ENCODE assay signal across 19 cellular contexts in the genomic region with DNA sequence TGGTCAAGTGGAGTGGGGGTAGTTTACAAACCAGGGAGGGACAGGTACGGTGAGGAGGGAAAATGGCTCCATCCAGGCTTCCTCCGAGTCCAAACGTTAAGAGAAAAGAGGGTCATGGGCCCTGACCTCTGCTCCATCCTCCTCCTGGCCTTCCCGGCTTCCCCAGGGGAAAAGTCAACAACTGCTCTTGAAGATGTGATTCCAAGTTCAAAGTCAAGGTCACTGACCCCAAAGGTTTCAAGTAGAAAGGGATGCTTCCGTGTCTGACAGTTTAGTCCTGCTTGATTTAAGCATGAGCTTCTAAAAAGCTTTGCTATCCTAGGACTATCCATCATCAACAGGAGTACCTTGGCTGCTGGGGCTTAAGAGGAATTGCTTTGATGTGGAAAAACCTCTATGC. TPM values are rescaled to one million over a fixed set of nuclear protein-coding genes. Genes with fewer than 3 reads are reported as not detected.
DNase-seq lines count a peak whose midpoint lies in the region; ATAC-seq lines count a peak whose summit lies in the region.
"Had no signal": no experiment of that assay in that cellular context is flagged by ENCODE, and none has a peak within 500 bp of the region (broad histone marks: within the 10 kb centered on the region; RNA-seq: fewer than 3 reads in every experiment).

No MANE protein-coding gene starts in this region.

- peaks cover 16 to 97% (median 68%) of the 10 kb centered on the region in 4 donors for H3K4me1 Mint-ChIP-seq in CD4-positive, CD25-positive, alpha-beta regulatory T cell
- peaks cover 84% of the 10 kb centered on the region for H3K4me1 Mint-ChIP-seq in activated naive CD8-positive, alpha-beta T cell treated with anti-CD3 and anti-CD28 coated beads for 36 hours

- H3K9me3 ChIP-seq in CD4-positive, CD25-positive, alpha-beta regulatory T cell (ENCODE audit: control insufficient read depth in 2 of 2, low read length in 2 of 2), result no peaks in the 10 kb centered on the region
- no peaks in the 10 kb centered on the region for H3K9me3 ChIP-seq in KOPT-K1 (ENCODE audit: insufficient read depth, low read length, poor library complexity, severe bottlenecking)
- H3K9me3 ChIP-seq in mucosa of rectum (ENCODE audit: control insufficient read depth in 2 of 2, low read length in 2 of 2), result no peaks in the 10 kb centered on the region
- H3K9me3 ChIP-seq in SJCRH30 (replicated peaks), result no peaks in the 10 kb centered on the region
- H3K9me3 ChIP-seq: esophagus muscularis mucosa, heart right ventricle, mucosa of descending colon, SJSA1 had no signal

- no peak for DNase-seq in CD4-positive, CD25-positive, alpha-beta regulatory T cell
- DNase-seq in activated naive CD8-positive, alpha-beta T cell treated with anti-CD3 and anti-CD28 coated beads for 36 hours, result no peak
- DNase-seq in epidermal melanocyte (ENCODE audit: insufficient read length, low spot score) (no peak), GM03348 (ENCODE audit: low spot score) (no peak), SJCRH30 (no peak)
- DNase-seq: anterior cingulate cortex, cortex of kidney, heart right ventricle, KBM-7, kidney, NCI-H1436 treated with DMSO at 0.1 percent for 48 hours, NCI-H446, small intestine had no signal

- peak overlapping the region; percentile 5 to 81 (median 72) for H3K4me3 Mint-ChIP-seq in CD4-positive, CD25-positive, alpha-beta regulatory T cell
- no peak overlapping the region for H3K4me3 Mint-ChIP-seq in activated naive CD8-positive, alpha-beta T cell treated with anti-CD3 and anti-CD28 coated beads for 36 hours

- H3K36me3 Mint-ChIP-seq in CD4-positive, CD25-positive, alpha-beta regulatory T cell, result peaks cover 15% of the 10 kb centered on the region
- peaks cover 13% of the 10 kb centered on the region for H3K36me3 Mint-ChIP-seq in activated naive CD8-positive, alpha-beta T cell treated with anti-CD3 and anti-CD28 coated beads for 36 hours

- H3K4me1 ChIP-seq in CD4-positive, CD25-positive, alpha-beta regulatory T cell (ENCODE audit: control insufficient read depth, insufficient read depth, low read length, poor library complexity, severe bottlenecking), result peaks cover 99% of the 10 kb centered on the region
- H3K4me1 ChIP-seq in mucosa of rectum (ENCODE audit: control insufficient read depth in 2 of 2, insufficient read depth in 2 of 2, low read length in 2 of 2), result peaks cover 18 to 20% of the 10 kb centered on the region in 2 donors
- H3K4me1 ChIP-seq in SJCRH30, result peaks cover 23% of the 10 kb centered on the region
- H3K4me1 ChIP-seq: SJSA1 had no signal

- no peaks in the 10 kb centered on the region for H3K9me3 Mint-ChIP-seq in CD4-positive, CD25-positive, alpha-beta regulatory T cell
- H3K9me3 Mint-ChIP-seq in activated naive CD8-positive, alpha-beta T cell treated with anti-CD3 and anti-CD28 coated beads for 36 hours, result no peaks in the 10 kb centered on the region

- ATAC-seq in CD4-positive, CD25-positive, alpha-beta regulatory T cell (ENCODE audit: low read depth in 2 of 2), result no peak

- peak overlapping the region; percentile 64 for H3K4me3 ChIP-seq in CD4-positive, CD25-positive, alpha-beta regulatory T cell (ENCODE audit: low read depth, low read length)
- no peak overlapping the region for H3K4me3 ChIP-seq in mucosa of rectum (ENCODE audit: low read length in 2 of 2)
- H3K4me3 ChIP-seq in SJCRH30, result no peak overlapping the region
- H3K4me3 ChIP-seq: esophagus muscularis mucosa, heart right ventricle, mucosa of descending colon, SJSA1 had no signal

- no peak overlapping the region for H3K9ac ChIP-seq in mucosa of rectum (ENCODE audit: low read depth in 1 of 2, low read length in 2 of 2)

- peak overlapping the region; percentile 96 for H3K27ac ChIP-seq in CD4-positive, CD25-positive, alpha-beta regulatory T cell (ENCODE audit: insufficient read depth, low read length, poor library complexity, severe bottlenecking)
- H3K27ac ChIP-seq in KOPT-K1 (ENCODE audit: low read depth, low read length, poor library complexity, severe bottlenecking) (peak overlapping the region; percentile 67), mucosa of rectum (ENCODE audit: low read depth in 2 of 2, low read length in 2 of 2) (peak overlapping the region; percentile 33 to 57), SJCRH30 (no peak overlapping the region)
- H3K27ac ChIP-seq: esophagus muscularis mucosa, HL-60, SJSA1 had no signal

- H3K36me3 ChIP-seq in CD4-positive, CD25-positive, alpha-beta regulatory T cell (ENCODE audit: control insufficient read depth, insufficient read depth, low read length), result peaks cover 20% of the 10 kb centered on the region
- H3K36me3 ChIP-seq in KOPT-K1 (ENCODE audit: insufficient read depth, low read length) (peaks cover 17% of the 10 kb centered on the region), mucosa of rectum (ENCODE audit: control insufficient read depth in 2 of 2, insufficient read depth in 2 of 2, low read length in 2 of 2) (peaks cover 0 to 2% of the 10 kb centered on the region in 2 donors), SJCRH30 (no peaks in the 10 kb centered on the region)
- H3K36me3 ChIP-seq: esophagus muscularis mucosa, heart right ventricle, SJSA1 had no signal

- H3K27ac Mint-ChIP-seq in CD4-positive, CD25-positive, alpha-beta regulatory T cell, result peak overlapping the region; percentile 92 to 96 (median 93)
- H3K27ac Mint-ChIP-seq in activated naive CD8-positive, alpha-beta T cell treated with anti-CD3 and anti-CD28 coated beads for 36 hours, result peak overlapping the region; percentile 73

- no peaks in the 10 kb centered on the region for H3K27me3 ChIP-seq in CD4-positive, CD25-positive, alpha-beta regulatory T cell (ENCODE audit: control insufficient read depth, insufficient read depth, low read length)
- H3K27me3 ChIP-seq in mucosa of rectum (ENCODE audit: control insufficient read depth in 2 of 2, insufficient read depth in 2 of 2, low read length in 2 of 2) (no peaks in the 10 kb centered on the region), SJCRH30 (no peaks in the 10 kb centered on the region)
- H3K27me3 ChIP-seq: esophagus muscularis mucosa, SJSA1 had no signal

- H3K27me3 Mint-ChIP-seq in CD4-positive, CD25-positive, alpha-beta regulatory T cell, result no peaks in the 10 kb centered on the region
- no peaks in the 10 kb centered on the region for H3K27me3 Mint-ChIP-seq in activated naive CD8-positive, alpha-beta T cell treated with anti-CD3 and anti-CD28 coated beads for 36 hours

RNA-seq across cellular contexts. Expression of gene CCDC88C, which starts 28.4 kb away (rescaled TPM):
- total RNA-seq in CD4-positive, CD25-positive, alpha-beta regulatory T cell, result 466 TPM
- 10 to 100 TPM; 25.9 to 35.6 (median 31.0) TPM for polyA plus RNA-seq in CD4-positive, CD25-positive, alpha-beta regulatory T cell
- 10 to 100 TPM; 55.1 to 56.7 TPM for total RNA-seq in activated naive CD8-positive, alpha-beta T cell treated with anti-CD3 and anti-CD28 coated beads for 36 hours
- total RNA-seq in SJCRH30 (2014; rRNA removed; shearing (Covaris generic)), result 8.9 TPM in 2 replicates
- total RNA-seq: SJSA1 had no signal
